11 cellular contexts compared by ENCODE assay signal in genomic region chr12:54232790-54233189, GRCh38. TPM values are rescaled to one million over a fixed set of nuclear protein-coding genes. Genes with fewer than 3 reads are reported as not detected.
DNase-seq lines count a peak whose midpoint lies in the region; ATAC-seq and TF ChIP-seq lines count a peak whose summit lies in the region.
"Had no signal": no experiment of that assay in that cellular context is flagged by ENCODE, and none has a peak within 500 bp of the region (broad histone marks: within the 10 kb centered on the region; RNA-seq: fewer than 3 reads in every experiment).

No MANE protein-coding gene starts in this region.

- peaks cover 26% of the 10 kb centered on the region for H3K36me3 ChIP-seq in RWPE2 (ENCODE audit: low read depth)
- peaks cover 2% of the 10 kb centered on the region for H3K36me3 ChIP-seq in fibroblast of lung (ENCODE audit: control insufficient read depth, insufficient read depth, low read length)

- H3K79me2 ChIP-seq in fibroblast of lung (ENCODE audit: control insufficient read depth, insufficient read depth, low read length) = no peaks in the 10 kb centered on the region

- H3K27me3 ChIP-seq in RWPE2 (ENCODE audit: insufficient read depth, poor library complexity, severe bottlenecking) (no peaks in the 10 kb centered on the region), fibroblast of lung (ENCODE audit: control insufficient read depth, insufficient read depth, low read length) (no peaks in the 10 kb centered on the region)

- no peak overlapping the region for H3K4me2 ChIP-seq in fibroblast of lung (ENCODE audit: extremely low read depth, insufficient read depth, low read length)

- H2AFZ ChIP-seq in fibroblast of lung (ENCODE audit: low read length) = no peak overlapping the region

- peak; percentile 21; the same call in 1 of the 3 replicates for ATAC-seq in RWPE2 (ENCODE audit: low read depth)
- ATAC-seq in sciatic nerve = peak; percentile 78
- ATAC-seq in GM21619 (IDR thresholded peaks at IDR 0.05; ENCODE audit: unreplicated experiment) = no peak
- ATAC-seq: mucosa of descending colon, right cardiac atrium had no signal

- H3K27ac ChIP-seq in RWPE2 (ENCODE audit: poor library complexity, severe bottlenecking) (no peak overlapping the region), fibroblast of lung (ENCODE audit: insufficient read depth, low read length) (no peak overlapping the region)

- intact Hi-C loops in sciatic nerve (cut with DNase I) = no loop called here

- H4K20me1 ChIP-seq in fibroblast of lung (ENCODE audit: control insufficient read depth, extremely low read depth, insufficient read depth, low read length) = no peaks in the 10 kb centered on the region

- H3K9ac ChIP-seq in fibroblast of lung (ENCODE audit: insufficient read depth, low read length) = no peak overlapping the region

- H3K4me1 ChIP-seq in RWPE2 (ENCODE audit: insufficient read depth, poor library complexity, severe bottlenecking) = peaks cover 9% of the 10 kb centered on the region
- H3K4me1 ChIP-seq in fibroblast of lung (ENCODE audit: control insufficient read depth, extremely low read depth, insufficient read depth, low read length) = peaks cover 11% of the 10 kb centered on the region

- H3K9me3 ChIP-seq in RWPE2 (ENCODE audit: severe bottlenecking) = no peaks in the 10 kb centered on the region
- no peaks in the 10 kb centered on the region for H3K9me3 ChIP-seq in fibroblast of lung (ENCODE audit: control insufficient read depth, insufficient read depth, low read depth, low read length)
- H3K9me3 ChIP-seq: mucosa of descending colon had no signal

- DNase-seq in ELF-1 (ENCODE audit: low read depth, low spot score) (peak; percentile 47), RWPE2 (ENCODE audit: low spot score) (no peak), fibroblast of lung (ENCODE audit: low read depth in 2 of 2) (peak; percentile 47 to 82), sciatic nerve (ENCODE audit: low spot score) (no peak), NCI-H748 treated with DMSO at 0.1 percent for 48 hours (lab: John Stamatoyannopoulos, UW) (no peak), NCI-H2107 (lab: John Stamatoyannopoulos, UW) (no peak)
- DNase-seq: activated naive CD4-positive, alpha-beta T cell; mucosa of descending colon; NCI-H1092; right cardiac atrium had no signal

- TF ChIP-seq CTCF in RWPE2 (IDR thresholded peaks at IDR 0.05; ENCODE audit: poor library complexity, severe bottlenecking) (no peak), fibroblast of lung (conservative IDR thresholded peaks at IDR 0.05 in 1 of 2, IDR thresholded peaks at IDR 0.05 in 1 of 2; ENCODE audit: low read depth in 1 of 2, low read length in 2 of 2) (peak in 1 of 2 donors; percentile 23)

- H3K4me3 ChIP-seq in RWPE2 (ENCODE audit: severe bottlenecking) (no peak overlapping the region), fibroblast of lung (replicated peaks in 1 of 4; ENCODE audit: control extremely low read depth in 1 of 4, insufficient read depth in 1 of 4, low read depth in 3 of 4, low read length in 4 of 4) (no peak overlapping the region)
- H3K4me3 ChIP-seq: mucosa of descending colon had no signal

RNA-seq across cellular contexts. Expression of gene SMUG1, which starts 44.0 kb away (rescaled TPM):
- total RNA-seq in fibroblast of lung (24.1 and 34.7 TPM in 2 replicates), sciatic nerve (25.3 TPM)
- polyA plus RNA-seq in fibroblast of lung = 22.5 and 23.7 TPM in 2 replicates
- 27.6 and 33.5 TPM in 2 replicates for polyA plus RNA-seq in fibroblast of lung (2012)
- polyA minus RNA-seq in fibroblast of lung (ENCODE audit: low replicate concordance) = 44.7 and 50.9 TPM in 2 replicates

RNA-seq across cellular contexts. Expression of gene CBX5, which starts 47.1 kb away (rescaled TPM):
- total RNA-seq in fibroblast of lung (20.5 and 27.7 TPM in 2 replicates), sciatic nerve (77.9 TPM)
- 64.0 and 71.1 TPM in 2 replicates for polyA plus RNA-seq in fibroblast of lung
- 31.4 and 34.1 TPM in 2 replicates for polyA plus RNA-seq in fibroblast of lung (2012)
- polyA minus RNA-seq in fibroblast of lung (ENCODE audit: low replicate concordance) = 50.3 and 60.6 TPM in 2 replicates

RNA-seq across cellular contexts. Expression of gene HNRNPA1, which starts 47.7 kb away (rescaled TPM):
- total RNA-seq in fibroblast of lung = 305 and 311 TPM in 2 replicates
- 1,057 and 1,326 TPM in 2 replicates for polyA plus RNA-seq in fibroblast of lung
- polyA plus RNA-seq in fibroblast of lung (2012) = 1,195 and 1,479 TPM in 2 replicates
- 197 and 204 TPM in 2 replicates for polyA minus RNA-seq in fibroblast of lung (ENCODE audit: low replicate concordance)
- 694 TPM for total RNA-seq in sciatic nerve

Comparison
In these comparisons a context has a peak if more than half of its experiments do, and no peak if none do; other contexts are left out.
1. DNase-seq: peak in ELF-1 (single experiment) and fibroblast of lung (2 of 2); none in RWPE2 (single experiment), sciatic nerve (single experiment), NCI-H748 treated with DMSO at 0.1 percent for 48 hours (single experiment) and NCI-H2107 (single experiment).